In genomic region chr6:30913721-30914075, GRCh38 we compare ENCODE assay signal across 8 cellular contexts. TPM values are rescaled to one million over a fixed set of nuclear protein-coding genes. Genes with fewer than 3 reads are reported as not detected.
A peak's percentile ranks its signal among the peaks of the same experiment; 100 is the strongest.
DNase-seq lines count a peak whose midpoint lies in the region; ATAC-seq and TF ChIP-seq lines count a peak whose summit lies in the region.

No MANE protein-coding gene starts in this region.

- H3F3A ChIP-seq in SK-N-SH (replicated peaks; ENCODE audit: insufficient read depth) = peaks cover 8% of the 10 kb centered on the region

- 0 out of 2 replicates have a peak overlapping the region, but pooled peaks have one; percentile 54 for H2AFZ ChIP-seq in SK-N-SH (ENCODE audit: low read depth)

- peaks cover 31 to 39% of the 10 kb centered on the region in 2 experiments for H3K36me3 ChIP-seq in SK-N-SH (replicated peaks in 1 of 2; ENCODE audit: control insufficient read depth in 1 of 2, insufficient read depth in 2 of 2, low read length in 1 of 2)

- no peaks in the 10 kb centered on the region for H4K20me1 ChIP-seq in SK-N-SH (ENCODE audit: insufficient read depth)

- peak overlapping the region; percentile 94 for H3K4me3 Mint-ChIP-seq in activated T-helper 1 cell treated with anti-CD3 and anti-CD28 coated beads, Interleukin-12 subunit alpha, Interleukin-12 subunit beta, Interleukin-2, Interleukin-4 antibody, amounts not matched to agents 30 ng/mL and 10 ng/mL and 1 ng/mL, durations not matched to agents 14 hours and 24 hours and 36 hours
- H3K4me3 Mint-ChIP-seq in stimulated activated naive CD8-positive, alpha-beta T cell treated with anti-CD3 and anti-CD28 coated beads, Interleukin-15, amount 100 ng/mL, for 72 hours = peak overlapping the region; percentile 88 to 97

- no peak overlapping the region for H3K27ac Mint-ChIP-seq in activated T-helper 1 cell treated with anti-CD3 and anti-CD28 coated beads, Interleukin-12 subunit alpha, Interleukin-12 subunit beta, Interleukin-2, Interleukin-4 antibody, amounts not matched to agents 30 ng/mL and 10 ng/mL and 1 ng/mL, durations not matched to agents 14 hours and 24 hours and 36 hours
- peak overlapping the region; percentile 74 to 95 for H3K27ac Mint-ChIP-seq in stimulated activated naive CD8-positive, alpha-beta T cell treated with anti-CD3 and anti-CD28 coated beads, Interleukin-15, amount 100 ng/mL, for 72 hours

- H3K4me1 ChIP-seq in SK-N-SH (ENCODE audit: control insufficient read depth in 1 of 2, insufficient read depth in 2 of 2, low read depth in 1 of 2, low read length in 1 of 2) = peaks cover 13 to 24% of the 10 kb centered on the region in 2 experiments

- H3K9me2 ChIP-seq in SK-N-SH = no peaks in the 10 kb centered on the region

- H3K9ac ChIP-seq in SK-N-SH = no peak overlapping the region

- ATAC-seq in SK-N-SH treated with all-trans-retinoic acid at 6 μM for 48 hours = no peak
- no peak for ATAC-seq in stimulated activated naive CD8-positive, alpha-beta T cell treated with anti-CD3 and anti-CD28 coated beads, Interleukin-15, amount 100 ng/mL, for 72 hours

- H3K27me3 ChIP-seq in SK-N-SH (ENCODE audit: insufficient read depth) = no peaks in the 10 kb centered on the region

- H3K27me3 Mint-ChIP-seq in activated T-helper 1 cell treated with anti-CD3 and anti-CD28 coated beads, Interleukin-12 subunit alpha, Interleukin-12 subunit beta, Interleukin-2, Interleukin-4 antibody, amounts not matched to agents 30 ng/mL and 10 ng/mL and 1 ng/mL, durations not matched to agents 14 hours and 24 hours and 36 hours (ENCODE audit: insufficient read depth) = no peaks in the 10 kb centered on the region
- no peaks in the 10 kb centered on the region for H3K27me3 Mint-ChIP-seq in stimulated activated naive CD8-positive, alpha-beta T cell treated with anti-CD3 and anti-CD28 coated beads, Interleukin-15, amount 100 ng/mL, for 72 hours

- no peak for TF ChIP-seq RAD21 in SK-N-SH (IDR thresholded peaks at IDR 0.05; ENCODE audit: low read length)

- TF ChIP-seq EP300 in SK-N-SH (IDR thresholded peaks at IDR 0.05; ENCODE audit: borderline replicate concordance in 1 of 2, low read depth in 1 of 2, low read length in 1 of 2) = no peak

- peak overlapping the region in 1 of 2 experiments; percentile 56; a peak in 2 of 4 replicates for H3K4me3 ChIP-seq in SK-N-SH (ENCODE audit: low read depth in 2 of 2, low read length in 1 of 2)
- peak overlapping the region; percentile 70; the same call in 1 of the 2 replicates for H3K4me3 ChIP-seq in iPS-18c (ENCODE audit: insufficient read depth, low read depth, low read length)

- CTCF ChIA-PET in SK-N-SH (lab: Yijun Ruan, JAX) = interaction anchor here (0.9 to 7.2 kb wide), 19 partner anchors 9 to 635 kb away, joined by 3 to 86 read pairs (median 4); partner anchors contain the start of gene DDR1

- no peaks in the 10 kb centered on the region for H3K9me3 Mint-ChIP-seq in activated T-helper 1 cell treated with anti-CD3 and anti-CD28 coated beads, Interleukin-12 subunit alpha, Interleukin-12 subunit beta, Interleukin-2, Interleukin-4 antibody, amounts not matched to agents 30 ng/mL and 10 ng/mL and 1 ng/mL, durations not matched to agents 14 hours and 24 hours and 36 hours
- H3K9me3 Mint-ChIP-seq in stimulated activated naive CD8-positive, alpha-beta T cell treated with anti-CD3 and anti-CD28 coated beads, Interleukin-15, amount 100 ng/mL, for 72 hours = no peaks in the 10 kb centered on the region

- no peak for TF ChIP-seq CTCF in SK-N-SH (IDR thresholded peaks at IDR 0.05)

- H3K9me3 ChIP-seq in SK-N-SH = no peaks in the 10 kb centered on the region
- H3K9me3 ChIP-seq in iPS-18c (ENCODE audit: control insufficient read depth, insufficient read depth, low read length) = no peaks in the 10 kb centered on the region

- H3K36me3 Mint-ChIP-seq in activated T-helper 1 cell treated with anti-CD3 and anti-CD28 coated beads, Interleukin-12 subunit alpha, Interleukin-12 subunit beta, Interleukin-2, Interleukin-4 antibody, amounts not matched to agents 30 ng/mL and 10 ng/mL and 1 ng/mL, durations not matched to agents 14 hours and 24 hours and 36 hours (ENCODE audit: low read depth) = peaks cover 44% of the 10 kb centered on the region

- 46% methylated on average over 21 of the region's 31 CpGs for WGBS in SK-N-SH (ENCODE audit: low lambda C conversion rate)

- intact Hi-C loops in activated T-helper 1 cell treated with anti-CD3 and anti-CD28 coated beads, Interleukin-12 subunit alpha, Interleukin-12 subunit beta, Interleukin-2, Interleukin-4 antibody, amounts not matched to agents 30 ng/mL and 10 ng/mL and 1 ng/mL, durations not matched to agents 14 hours and 24 hours and 36 hours (cut with micrococcal nuclease) = loop anchor here (1.0 to 2.0 kb wide), 5 partner anchors 85 to 550 kb away; partner anchors contain the start of gene TCF19

- peaks cover 10% of the 10 kb centered on the region for H3K79me2 ChIP-seq in SK-N-SH (ENCODE audit: insufficient read depth)

- peaks cover 45% of the 10 kb centered on the region for H3K4me1 Mint-ChIP-seq in activated T-helper 1 cell treated with anti-CD3 and anti-CD28 coated beads, Interleukin-12 subunit alpha, Interleukin-12 subunit beta, Interleukin-2, Interleukin-4 antibody, amounts not matched to agents 30 ng/mL and 10 ng/mL and 1 ng/mL, durations not matched to agents 14 hours and 24 hours and 36 hours (ENCODE audit: low read depth)
- peaks cover 69% of the 10 kb centered on the region for H3K4me1 Mint-ChIP-seq in stimulated activated naive CD8-positive, alpha-beta T cell treated with anti-CD3 and anti-CD28 coated beads, Interleukin-15, amount 100 ng/mL, for 72 hours

- H3K4me2 ChIP-seq in SK-N-SH = peak overlapping the region; percentile 91; the same call in 1 of the 2 replicates

- peak overlapping the region; percentile 36 to 64; a peak in 3 of 4 replicates for H3K27ac ChIP-seq in SK-N-SH (ENCODE audit: low read depth in 2 of 2, low read length in 1 of 2)

- POLR2A ChIA-PET in SK-N-SH (lab: Yijun Ruan, JAX) = interaction anchor here (1.1 to 1.5 kb wide), 2 partner anchors 30 to 166 kb away, joined by 4 to 7 read pairs; partner anchors contain the start of gene DDR1

- DNase-seq in SK-N-SH = no peak
- no peak for DNase-seq in activated T-helper 1 cell treated with anti-CD3 and anti-CD28 coated beads, Interleukin-12 subunit alpha, Interleukin-12 subunit beta, Interleukin-2, Interleukin-4 antibody, amounts not matched to agents 30 ng/mL and 10 ng/mL and 1 ng/mL, durations not matched to agents 14 hours and 24 hours and 36 hours (ENCODE audit: low spot score)
- no peak for DNase-seq in stimulated activated naive CD8-positive, alpha-beta T cell treated with anti-CD3 and anti-CD28 coated beads, Interleukin-15, amount 100 ng/mL, for 72 hours
- DNase-seq in NCI-H748 treated with DMSO at 0.1 percent for 48 hours (lab: John Stamatoyannopoulos, UW) = no peak
- DNase-seq in UCSD-AML1 (lab: John Stamatoyannopoulos, UW; ENCODE audit: unreplicated experiment) = no peak
- DNase-seq in NCI-H69 (lab: John Stamatoyannopoulos, UW) = no peak

TF ChIP-seq in SK-N-SH treated with all-trans-retinoic acid at 6 μM for 48 hours, 23 proteins besides CTCF, POLR2A, EP300 and RAD21:
- TF ChIP-seq PPARA (CRISPR knock-in tag; IDR thresholded peaks at IDR 0.05; ENCODE audit: borderline replicate concordance) = no peak

RNA-seq across cellular contexts. Expression of gene VARS2, which starts 0.3 kb away (rescaled TPM):
- polyA plus RNA-seq in SK-N-SH (2012; rRNA removed) = 31.2 TPM in 2 replicates
- 10.5 and 13.7 TPM in 2 replicates for polyA plus RNA-seq in SK-N-SH (2012; cell fraction: cytosol; rRNA removed)
- 139 and 142 TPM in 2 replicates for polyA plus RNA-seq in SK-N-SH (2012; cell fraction: nucleus; rRNA removed)
- 74.0 and 76.0 TPM in 2 replicates for total RNA-seq in activated T-helper 1 cell treated with anti-CD3 and anti-CD28 coated beads, Interleukin-12 subunit alpha, Interleukin-12 subunit beta, Interleukin-2, Interleukin-4 antibody, amounts not matched to agents 30 ng/mL and 10 ng/mL and 1 ng/mL, durations not matched to agents 14 hours and 24 hours and 36 hours

RNA-seq across cellular contexts. Expression of gene GTF2H4, which starts 5.7 kb away (rescaled TPM):
- polyA plus RNA-seq in SK-N-SH (2012; rRNA removed) = 30.7 and 34.9 TPM in 2 replicates
- 17.5 and 22.3 TPM in 2 replicates for polyA plus RNA-seq in SK-N-SH (2012; cell fraction: cytosol; rRNA removed)
- polyA plus RNA-seq in SK-N-SH (2012; cell fraction: nucleus; rRNA removed) = 116 and 138 TPM in 2 replicates
- total RNA-seq in activated T-helper 1 cell treated with anti-CD3 and anti-CD28 coated beads, Interleukin-12 subunit alpha, Interleukin-12 subunit beta, Interleukin-2, Interleukin-4 antibody, amounts not matched to agents 30 ng/mL and 10 ng/mL and 1 ng/mL, durations not matched to agents 14 hours and 24 hours and 36 hours = 65.3 and 71.3 TPM in 2 replicates

RNA-seq across cellular contexts. Expression of gene SFTA2, which starts 18.3 kb away (rescaled TPM):
- not detected in 2 replicates for polyA plus RNA-seq in SK-N-SH (2012; rRNA removed)
- polyA plus RNA-seq in SK-N-SH (2012; cell fraction: cytosol; rRNA removed) = not detected in 2 replicates
- polyA plus RNA-seq in SK-N-SH (2012; cell fraction: nucleus; rRNA removed) = 0.09 TPM in 1 of 2 replicates, not detected in the other
- total RNA-seq in activated T-helper 1 cell treated with anti-CD3 and anti-CD28 coated beads, Interleukin-12 subunit alpha, Interleukin-12 subunit beta, Interleukin-2, Interleukin-4 antibody, amounts not matched to agents 30 ng/mL and 10 ng/mL and 1 ng/mL, durations not matched to agents 14 hours and 24 hours and 36 hours = not detected in 2 replicates

RNA-seq across cellular contexts. Expression of gene MUCL3, which starts 27.1 kb away (rescaled TPM):
- polyA plus RNA-seq in SK-N-SH (2012; rRNA removed) = not detected in 2 replicates
- polyA plus RNA-seq in SK-N-SH (2012; cell fraction: cytosol; rRNA removed) = 0.01 TPM in 2 replicates
- not detected in 2 replicates for polyA plus RNA-seq in SK-N-SH (2012; cell fraction: nucleus; rRNA removed)
- not detected in 2 replicates for total RNA-seq in activated T-helper 1 cell treated with anti-CD3 and anti-CD28 coated beads, Interleukin-12 subunit alpha, Interleukin-12 subunit beta, Interleukin-2, Interleukin-4 antibody, amounts not matched to agents 30 ng/mL and 10 ng/mL and 1 ng/mL, durations not matched to agents 14 hours and 24 hours and 36 hours

RNA-seq across cellular contexts. Expression of gene DDR1, which starts 29.4 kb away (rescaled TPM):
- 40.2 and 52.8 TPM in 2 replicates for polyA plus RNA-seq in SK-N-SH (2012; rRNA removed)
- 32.1 and 42.6 TPM in 2 replicates for polyA plus RNA-seq in SK-N-SH (2012; cell fraction: cytosol; rRNA removed)
- 82.7 and 101 TPM in 2 replicates for polyA plus RNA-seq in SK-N-SH (2012; cell fraction: nucleus; rRNA removed)
- 21.4 and 24.8 TPM in 2 replicates for total RNA-seq in activated T-helper 1 cell treated with anti-CD3 and anti-CD28 coated beads, Interleukin-12 subunit alpha, Interleukin-12 subunit beta, Interleukin-2, Interleukin-4 antibody, amounts not matched to agents 30 ng/mL and 10 ng/mL and 1 ng/mL, durations not matched to agents 14 hours and 24 hours and 36 hours
